Comparison of ENCODE assay signal across 8 cellular contexts in genomic region chr2:96143848-96144480, GRCh38. TPM values are rescaled to one million over a fixed set of nuclear protein-coding genes. Genes with fewer than 3 reads are reported as not detected.
DNase-seq lines count a peak whose midpoint lies in the region; ATAC-seq lines count a peak whose summit lies in the region.

No MANE protein-coding gene starts in this region.

- peak overlapping the region; percentile 97 for H3K27ac Mint-ChIP-seq in activated naive CD8-positive, alpha-beta T cell treated with anti-CD3 and anti-CD28 coated beads for 36 hours

- DNase-seq in NCI-H748 (lab: John Stamatoyannopoulos, UW; ENCODE audit: unreplicated experiment) = peak; percentile 50
- DNase-seq in NCI-H748 treated with DMSO at 0.1 percent for 48 hours (lab: John Stamatoyannopoulos, UW) = no peak
- peak; percentile 55 for DNase-seq in NCI-H526 treated with DMSO at 0.1 percent for 48 hours (lab: John Stamatoyannopoulos, UW)
- DNase-seq in activated naive CD8-positive, alpha-beta T cell treated with anti-CD3 and anti-CD28 coated beads for 36 hours = peak; percentile 50
- no peak for DNase-seq in mesenchymal stem cell
- DNase-seq in NCI-H128 (lab: John Stamatoyannopoulos, UW; ENCODE audit: unreplicated experiment) = no peak

- H3K36me3 ChIP-seq in mesenchymal stem cell (ENCODE audit: control insufficient read depth in 1 of 2, insufficient read depth in 2 of 2, low read depth in 1 of 2, low read length in 2 of 2) (peaks cover 0 to 2% of the 10 kb centered on the region in 2 experiments), urinary bladder (ENCODE audit: insufficient read depth) (no peaks in the 10 kb centered on the region)

- ATAC-seq in HG03039 (IDR thresholded peaks at IDR 0.05; ENCODE audit: unreplicated experiment) = no peak

- H3K27me3 ChIP-seq in mesenchymal stem cell (ENCODE audit: control insufficient read depth in 1 of 2, insufficient read depth in 1 of 2, low read length in 2 of 2) = peaks cover 22 to 24% of the 10 kb centered on the region in 2 experiments

- H3K79me1 ChIP-seq in mesenchymal stem cell (replicated peaks; ENCODE audit: low read length, poor library complexity, severe bottlenecking) = no peaks in the 10 kb centered on the region

- no peak overlapping the region for H2AFZ ChIP-seq in mesenchymal stem cell (ENCODE audit: low read depth, low read length)

- H3K27me3 Mint-ChIP-seq in activated naive CD8-positive, alpha-beta T cell treated with anti-CD3 and anti-CD28 coated beads for 36 hours = peaks cover 7% of the 10 kb centered on the region

- no peak overlapping the region for H3K4me2 ChIP-seq in mesenchymal stem cell (ENCODE audit: low read length, poor library complexity, severe bottlenecking)

- H3K4me1 ChIP-seq in mesenchymal stem cell (ENCODE audit: control insufficient read depth, insufficient read depth, low read depth, low read length) (peaks cover 28% of the 10 kb centered on the region), urinary bladder (ENCODE audit: insufficient read depth) (no peaks in the 10 kb centered on the region)

- H3K36me3 Mint-ChIP-seq in activated naive CD8-positive, alpha-beta T cell treated with anti-CD3 and anti-CD28 coated beads for 36 hours = peaks cover 32% of the 10 kb centered on the region

- H2BK5ac ChIP-seq in mesenchymal stem cell (ENCODE audit: low read depth, low read length, poor library complexity, severe bottlenecking) = no peak overlapping the region

- H3K18ac ChIP-seq in mesenchymal stem cell (ENCODE audit: low read depth in 1 of 2, low read length in 2 of 2) = no peak overlapping the region

- H3K4me3 ChIP-seq in mesenchymal stem cell (ENCODE audit: insufficient read depth in 1 of 2, low read depth in 1 of 2, low read length in 2 of 2) (peak overlapping the region in 1 of 2 experiments; percentile 74), urinary bladder (ENCODE audit: low read depth, low read length) (peak overlapping the region; percentile 61)

- H3K9ac ChIP-seq in mesenchymal stem cell (ENCODE audit: low read length) = no peak overlapping the region

- H3K9me3 Mint-ChIP-seq in activated naive CD8-positive, alpha-beta T cell treated with anti-CD3 and anti-CD28 coated beads for 36 hours = no peaks in the 10 kb centered on the region

- H4K91ac ChIP-seq in mesenchymal stem cell (ENCODE audit: low read length) = peak overlapping the region; percentile 32

- no peak overlapping the region for H2AK5ac ChIP-seq in mesenchymal stem cell (ENCODE audit: low read length, severe bottlenecking)

- peaks cover 59% of the 10 kb centered on the region for H3K4me1 Mint-ChIP-seq in activated naive CD8-positive, alpha-beta T cell treated with anti-CD3 and anti-CD28 coated beads for 36 hours

- H3K23ac ChIP-seq in mesenchymal stem cell (ENCODE audit: low read length in 2 of 2) = no peak overlapping the region

- no peak overlapping the region for H3K4ac ChIP-seq in mesenchymal stem cell (ENCODE audit: low read depth in 1 of 2, low read length in 2 of 2)

- 81% methylated on average over 23 of the region's 23 CpGs for WGBS in mesenchymal stem cell
- WGBS in urinary bladder = 82% methylated on average over 23 of the region's 23 CpGs

- H2BK15ac ChIP-seq in mesenchymal stem cell (ENCODE audit: low read depth, poor library complexity, severe bottlenecking) = no peak overlapping the region

- no peak overlapping the region for H3K14ac ChIP-seq in mesenchymal stem cell (ENCODE audit: low read length in 2 of 2)

- H2BK120ac ChIP-seq in mesenchymal stem cell (ENCODE audit: low read depth, low read length) = no peak overlapping the region

- no peak overlapping the region for H4K8ac ChIP-seq in mesenchymal stem cell (ENCODE audit: low read length)

- peak overlapping the region; percentile 96 for H3K4me3 Mint-ChIP-seq in activated naive CD8-positive, alpha-beta T cell treated with anti-CD3 and anti-CD28 coated beads for 36 hours

- H2BK12ac ChIP-seq in mesenchymal stem cell (ENCODE audit: low read length in 2 of 2) = no peak overlapping the region

- H3K27ac ChIP-seq in mesenchymal stem cell (ENCODE audit: low read length, poor library complexity, severe bottlenecking) (no peak overlapping the region), urinary bladder (ENCODE audit: low read depth) (no peak overlapping the region)

- no peaks in the 10 kb centered on the region for H3K9me3 ChIP-seq in mesenchymal stem cell (ENCODE audit: control insufficient read depth, low read length)

RNA-seq across cellular contexts. Expression of gene DUSP2, which starts 1.3 kb away (rescaled TPM):
- 100 to 1,000 TPM; 274 to 279 TPM for total RNA-seq in activated naive CD8-positive, alpha-beta T cell treated with anti-CD3 and anti-CD28 coated beads for 36 hours
- 0.08 TPM for polyA plus RNA-seq in mesenchymal stem cell (2013, experiment 1 of 2)
- 0.11 TPM for polyA plus RNA-seq in mesenchymal stem cell (2013, experiment 2 of 2)
- 18.5 TPM for total RNA-seq in urinary bladder
- 18.1 TPM for polyA plus RNA-seq in urinary bladder

RNA-seq across cellular contexts. Expression of gene ASTL, which starts 5.7 kb away (rescaled TPM):
- total RNA-seq in activated naive CD8-positive, alpha-beta T cell treated with anti-CD3 and anti-CD28 coated beads for 36 hours = 10 to 100 TPM; 22.1 to 23.3 TPM
- not detected for polyA plus RNA-seq in mesenchymal stem cell (2013, experiment 1 of 2)
- polyA plus RNA-seq in mesenchymal stem cell (2013, experiment 2 of 2) = not detected
- total RNA-seq in urinary bladder = 0.85 TPM
- polyA plus RNA-seq in urinary bladder = 0.09 TPM

RNA-seq across cellular contexts. Expression of gene ADRA2B, which starts 27.6 kb away (rescaled TPM):
- under 1 TPM; 0.29 to 0.30 TPM for total RNA-seq in activated naive CD8-positive, alpha-beta T cell treated with anti-CD3 and anti-CD28 coated beads for 36 hours
- not detected for polyA plus RNA-seq in mesenchymal stem cell (2013, experiment 1 of 2)
- polyA plus RNA-seq in mesenchymal stem cell (2013, experiment 2 of 2) = 0.01 TPM
- 1.6 TPM for total RNA-seq in urinary bladder
- polyA plus RNA-seq in urinary bladder = 1.2 TPM

Comparison
In these comparisons a context has a peak if more than half of its experiments do, and no peak if none do; other contexts are left out.
1. DNase-seq: peak in NCI-H748 (single experiment), NCI-H526 treated with DMSO at 0.1 percent for 48 hours (single experiment) and activated naive CD8-positive, alpha-beta T cell treated with anti-CD3 and anti-CD28 coated beads for 36 hours (single experiment); none in NCI-H748 treated with DMSO at 0.1 percent for 48 hours (single experiment), mesenchymal stem cell (single experiment) and NCI-H128 (single experiment).
2. RNA of gene DUSP2, which starts 1.3 kb away (total RNA-seq): 274 to 279 TPM in activated naive CD8-positive, alpha-beta T cell treated with anti-CD3 and anti-CD28 coated beads for 36 hours; 18.5 TPM in urinary bladder (single experiment); every median in the first group is over 10 times any median in the second.
3. RNA of gene ASTL, which starts 5.7 kb away (total RNA-seq): 22.1 to 23.3 TPM in activated naive CD8-positive, alpha-beta T cell treated with anti-CD3 and anti-CD28 coated beads for 36 hours; 0.85 TPM in urinary bladder (single experiment); every median in the first group is over 10 times any median in the second.